Comparison of ENCODE assay signal across 10 cellular contexts in the genomic region with DNA sequence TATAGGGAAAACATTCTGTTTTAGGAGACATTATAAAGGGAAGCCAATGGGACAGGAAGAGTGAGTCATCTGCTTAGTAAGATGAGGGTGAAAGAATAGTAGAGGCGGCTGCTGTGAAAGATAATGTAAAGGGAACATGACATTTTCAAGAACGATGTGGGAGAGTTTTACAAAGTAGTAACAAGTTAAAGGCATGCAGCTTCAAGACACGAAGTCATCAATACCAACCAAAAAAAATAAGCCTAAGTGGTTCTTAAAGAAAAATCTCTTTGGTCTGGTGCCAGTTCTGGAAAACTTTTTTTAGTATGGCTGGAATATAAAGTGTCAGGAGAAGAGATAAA. TPM values are rescaled to one million over a fixed set of nuclear protein-coding genes. Genes with fewer than 3 reads are reported as not detected.
DNase-seq lines count a peak whose midpoint lies in the region; ATAC-seq and TF ChIP-seq lines count a peak whose summit lies in the region.
"Had no signal": no experiment of that assay in that cellular context is flagged by ENCODE, and none has a peak within 500 bp of the region (broad histone marks: within the 10 kb centered on the region; RNA-seq: fewer than 3 reads in every experiment).

No MANE protein-coding gene starts in this region.

- peak; percentile 36 for DNase-seq in AG08396 (ENCODE audit: low spot score)
- peak; percentile 65 for DNase-seq in LHCN-M2 (ENCODE audit: low read depth)
- no peak for DNase-seq in memory B cell (ENCODE audit: low spot score in 2 of 2)
- no peak for DNase-seq in NCI-H1092 treated with DMSO at 0.1 percent for 48 hours (lab: John Stamatoyannopoulos, UW)
- DNase-seq in activated CD8-positive, alpha-beta memory T cell treated with anti-CD3 and anti-CD28 coated beads for 24 hours, result no peak
- DNase-seq: mucosa of descending colon, NCI-H524 treated with DMSO at 0.1 percent for 48 hours had no signal

- H3K27ac Mint-ChIP-seq in brain (peak overlapping the region in 3 of 5 experiments; percentile 5 to 65 (median 46)), memory B cell (peak overlapping the region; percentile 75)

- H3K9me3 Mint-ChIP-seq in brain, result no peaks in the 10 kb centered on the region
- H3K9me3 Mint-ChIP-seq in memory B cell, result no peaks in the 10 kb centered on the region

- ATAC-seq in memory B cell (ENCODE audit: low read depth), result no peak
- ATAC-seq in HG03135 (IDR thresholded peaks at IDR 0.05; ENCODE audit: unreplicated experiment), result no peak
- no peak for ATAC-seq in HG03571 (IDR thresholded peaks at IDR 0.05; ENCODE audit: unreplicated experiment)
- ATAC-seq: mucosa of descending colon had no signal

- H3K4me3 Mint-ChIP-seq in brain, result peak overlapping the region in 1 of 5 experiments; percentile 31
- no peak overlapping the region for H3K4me3 Mint-ChIP-seq in memory B cell

- H3K4me1 Mint-ChIP-seq in brain (peaks cover 39% of the 10 kb centered on the region), memory B cell (peaks cover 32% of the 10 kb centered on the region)

- no peak for TF ChIP-seq CTCF in brain (conservative IDR thresholded peaks at IDR 0.05)

- H3K36me3 Mint-ChIP-seq in brain (peaks cover 42% of the 10 kb centered on the region), memory B cell (peaks cover 27% of the 10 kb centered on the region)

- H3K27me3 Mint-ChIP-seq in brain (no peaks in the 10 kb centered on the region), memory B cell (no peaks in the 10 kb centered on the region)

RNA-seq across cellular contexts. Expression of a gene that starts 6.1 kb away (rescaled TPM):
- 211 and 248 TPM in 2 replicates for total RNA-seq in LHCN-M2 (2014; rRNA removed)
- polyA plus RNA-seq in LHCN-M2 (2012), result 264 TPM
- 109 TPM for polyA plus RNA-seq in brain (ENCODE audit: insufficient read depth, low read depth, low replicate concordance)

RNA-seq across cellular contexts. Expression of a gene that starts 8.2 kb away (rescaled TPM):
- total RNA-seq in LHCN-M2 (2014; rRNA removed), result 0.38 and 0.46 TPM in 2 replicates
- polyA plus RNA-seq in LHCN-M2 (2012), result 0.34 TPM
- polyA plus RNA-seq in brain (ENCODE audit: insufficient read depth, low read depth, low replicate concordance), result 23.9 TPM

RNA-seq across cellular contexts. Expression of a gene that starts 28.6 kb away (rescaled TPM):
- 0.06 TPM in 1 of 2 replicates, not detected in the other for total RNA-seq in LHCN-M2 (2014; rRNA removed)
- polyA plus RNA-seq in LHCN-M2 (2012), result not detected
- polyA plus RNA-seq in brain (ENCODE audit: insufficient read depth, low read depth, low replicate concordance), result 1.2 TPM

Comparison
In these comparisons a context has a peak if more than half of its experiments do, and no peak if none do; other contexts are left out.
1. DNase-seq: peak in AG08396 (single experiment) and LHCN-M2 (single experiment); none in memory B cell (0 of 2), NCI-H1092 treated with DMSO at 0.1 percent for 48 hours (single experiment) and activated CD8-positive, alpha-beta memory T cell treated with anti-CD3 and anti-CD28 coated beads for 24 hours (single experiment).